19 cellular contexts compared by ENCODE assay signal in genomic region chr1:2847086-2847850, GRCh38. TPM values are rescaled to one million over a fixed set of nuclear protein-coding genes. Genes with fewer than 3 reads are reported as not detected.
DNase-seq lines count a peak whose midpoint lies in the region; ATAC-seq and TF ChIP-seq lines count a peak whose summit lies in the region.
"Had no signal": no experiment of that assay in that cellular context is flagged by ENCODE, and none has a peak within 500 bp of the region (broad histone marks: within the 10 kb centered on the region; RNA-seq: fewer than 3 reads in every experiment).

No MANE protein-coding gene starts in this region.

- H3K9me3 ChIP-seq in right atrium auricular region: peaks cover 0 to 13% of the 10 kb centered on the region in 2 donors
- peaks cover 43% of the 10 kb centered on the region for H3K9me3 ChIP-seq in iPS-18c (ENCODE audit: control insufficient read depth, insufficient read depth, low read length)
- no peaks in the 10 kb centered on the region for H3K9me3 ChIP-seq in osteoblast (ENCODE audit: low read depth, low read length)

- no peaks in the 10 kb centered on the region for H3K27me3 ChIP-seq in right atrium auricular region
- no peaks in the 10 kb centered on the region for H3K27me3 ChIP-seq in osteoblast (ENCODE audit: insufficient read depth, low read length)

- ATAC-seq in Right ventricle myocardium inferior: no peak
- ATAC-seq: PC-3 had no signal

- H3K4me1 ChIP-seq in right atrium auricular region: no peaks in the 10 kb centered on the region
- H3K4me1 ChIP-seq in osteoblast (ENCODE audit: insufficient read depth, low read length): no peaks in the 10 kb centered on the region

- TF ChIP-seq CTCF in right atrium auricular region (IDR thresholded peaks at IDR 0.05): no peak
- TF ChIP-seq CTCF in osteoblast (IDR thresholded peaks at IDR 0.05; ENCODE audit: extremely low read depth, low read depth, low read length): no peak

- H3K4me2 ChIP-seq in osteoblast (ENCODE audit: insufficient read depth, low read length): no peak overlapping the region

- peak; percentile 49 for DNase-seq in Right ventricle myocardium inferior (ENCODE audit: missing footprints)
- no peak for DNase-seq in right atrium auricular region (ENCODE audit: low spot score)
- peak; percentile 30 for DNase-seq in MV-4-11 (lab: John Stamatoyannopoulos, UW)
- peak; percentile 45 for DNase-seq in osteoblast (ENCODE audit: insufficient read length, low spot score, missing footprints)
- no peak for DNase-seq in NCI-H187 (lab: John Stamatoyannopoulos, UW)
- no peak for DNase-seq in stimulated activated CD4-positive, alpha-beta T cell treated with anti-CD3 and anti-CD28 coated beads, Interleukin-15, amount 100 ng/mL, for 24 hours
- DNase-seq in ACHN: no peak
- DNase-seq: 8988T; Karpas-422; NCI-H1105 treated with DMSO at 0.1 percent for 48 hours; NCI-H146; NCI-H2029; NCI-H446 treated with DMSO at 0.1 percent for 48 hours; NCI-H526; NCI-H82; NK-92 treated with Interleukin-12 subunit alpha and Interleukin-12 subunit beta, amount 100 ng/mL, for 24 hours; PC-3; SHP77 had no signal

- H3K4me3 ChIP-seq in right atrium auricular region (no peak overlapping the region), iPS-18c (ENCODE audit: insufficient read depth, low read depth, low read length) (peak overlapping the region; percentile 3; the same call in 1 of the 2 replicates), osteoblast (ENCODE audit: insufficient read depth, low read length) (no peak overlapping the region)

- no peaks in the 10 kb centered on the region for H3K36me3 ChIP-seq in right atrium auricular region
- no peaks in the 10 kb centered on the region for H3K36me3 ChIP-seq in osteoblast (ENCODE audit: insufficient read depth, low read length)

- intact Hi-C loops in Right ventricle myocardium inferior (cut with DNase I): no loop called here

- no peak overlapping the region for H2AFZ ChIP-seq in osteoblast (ENCODE audit: low read length)

- H3K27ac ChIP-seq in right atrium auricular region (no peak overlapping the region), osteoblast (ENCODE audit: low read depth, low read length) (no peak overlapping the region)

- no peaks in the 10 kb centered on the region for H3K79me2 ChIP-seq in osteoblast (ENCODE audit: insufficient read depth, low read length)

- in situ Hi-C loops in ACHN (cut with HindIII; ENCODE audit: low pct_ligation_motif_present, low pct_unique_long_range_greater_than_20kb, low sequenced_read_pairs): no loop called here

- H4K20me1 ChIP-seq in osteoblast (ENCODE audit: insufficient read depth, low read length): no peaks in the 10 kb centered on the region

RNA-seq across cellular contexts. Expression of gene TTC34, which starts 45.8 kb away (rescaled TPM):
- total RNA-seq in Right ventricle myocardium inferior (0.70 TPM), right atrium auricular region (under 1 TPM; 0.08 to 0.11 TPM), osteoblast (0.29 and 0.36 TPM in 2 replicates)

Comparison
In these comparisons a context has a peak if more than half of its experiments do, and no peak if none do; other contexts are left out.
1. DNase-seq: peak in Right ventricle myocardium inferior (single experiment), MV-4-11 (single experiment) and osteoblast (single experiment); none in right atrium auricular region (single experiment), NCI-H187 (0 of 2), stimulated activated CD4-positive, alpha-beta T cell treated with anti-CD3 and anti-CD28 coated beads, Interleukin-15, amount 100 ng/mL, for 24 hours (single experiment) and ACHN (single experiment).